ENCODE assay signal across 25 cellular contexts in genomic region chr1:177249231-177249630, GRCh38.
"Had no signal": no experiment of that assay in that cellular context is flagged by ENCODE, and none has a peak within 500 bp of the region (broad histone marks: within the 10 kb centered on the region; RNA-seq: fewer than 3 reads in every experiment).

No MANE protein-coding gene starts in this region.

- H3K27me3 ChIP-seq: MG63 had no signal

- H3K4me3 ChIP-seq: MG63 had no signal

- H3K9me3 ChIP-seq: MG63, SK-N-SH had no signal

- ATAC-seq: HepG2, Panc1, PC-3 had no signal

- H3K4me2 ChIP-seq: SK-N-SH had no signal

- H3K27ac ChIP-seq: RWPE1 had no signal

- H3K36me3 ChIP-seq: MG63 had no signal

- H3K9me2 ChIP-seq: SK-N-SH had no signal

- FAIRE-seq: HepG2 had no signal

- DNase-seq: IMR-90; Karpas-422; KG1; MG63; NCI-H1092; NCI-H1105 treated with DMSO at 0.1 percent for 48 hours; NCI-H1417 treated with DMSO at 0.1 percent for 48 hours; NCI-H146; NCI-H1694 treated with DMSO at 0.1 percent for 48 hours; NCI-H1930; NCI-H2081; NCI-H2171; NCI-H226; NCI-H446; NCI-H510A; NCI-H524 treated with DMSO at 0.1 percent for 48 hours; NCI-H69; NK-92 treated with Interleukin-12 subunit alpha and Interleukin-12 subunit beta, amount 100 ng/mL, for 24 hours; PC-3; SHP77; SK-N-SH; SW 1271 had no signal
